ENCODE assay signal across 10 cellular contexts in the genomic region with DNA sequence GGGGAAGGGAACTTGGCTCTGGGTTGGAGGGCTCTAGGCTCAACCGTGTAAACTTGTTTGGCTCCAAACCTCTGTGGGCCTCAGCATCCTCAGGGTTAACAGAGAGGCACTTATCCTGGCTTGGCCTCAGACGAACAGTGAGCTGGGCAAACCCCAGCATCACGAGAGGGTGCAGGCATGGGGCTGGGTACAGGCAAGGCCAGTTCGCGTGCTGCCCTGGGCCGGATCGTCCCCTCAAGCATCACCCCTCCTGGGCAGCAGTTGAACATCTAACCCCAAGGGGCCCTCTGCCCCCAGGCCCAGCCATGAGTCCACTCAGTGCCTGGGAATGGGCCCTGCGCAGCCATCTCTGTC. TPM values are rescaled to one million over a fixed set of nuclear protein-coding genes. Genes with fewer than 3 reads are reported as not detected.
DNase-seq lines count a peak whose midpoint lies in the region; ATAC-seq and TF ChIP-seq lines count a peak whose summit lies in the region.
"Had no signal": no experiment of that assay in that cellular context is flagged by ENCODE, and none has a peak within 500 bp of the region (broad histone marks: within the 10 kb centered on the region; RNA-seq: fewer than 3 reads in every experiment).

No MANE protein-coding gene starts in this region.

- H3K27ac Mint-ChIP-seq in neural crest cell (ENCODE audit: unreplicated experiment): no peak overlapping the region

- peaks cover 42% of the 10 kb centered on the region for H3K4me1 Mint-ChIP-seq in neural crest cell

- H3K36me3 ChIP-seq in MG63: peaks cover 50% of the 10 kb centered on the region

- no peak for TF ChIP-seq CTCF in AG04450 (IDR thresholded peaks at IDR 0.05; ENCODE audit: low read depth, low read length)
- TF ChIP-seq CTCF in coronary artery (IDR thresholded peaks at IDR 0.05): no peak
- TF ChIP-seq CTCF in neural crest cell (conservative IDR thresholded peaks at IDR 0.05): no peak

- CTCF ChIA-PET in AG04450 (lab: Charles Lee): interaction anchor here (1.0 to 1.9 kb wide), 2 partner anchors 12 to 16 kb away, joined by 5 to 17 read pairs; no protein-coding TSS in a partner anchor

- H3K27me3 ChIP-seq in AG04450 (ENCODE audit: control insufficient read depth, insufficient read depth, low read length) (no peaks in the 10 kb centered on the region), MG63 (no peaks in the 10 kb centered on the region)

- peaks cover 26% of the 10 kb centered on the region for H3K27me3 Mint-ChIP-seq in neural crest cell (ENCODE audit: low read depth)

- no peak for DNase-seq in AG04450 (ENCODE audit: low read depth, low spot score)
- no peak for DNase-seq in MG63
- DNase-seq in coronary artery (ENCODE audit: low spot score): no peak
- no peak for DNase-seq in neural crest cell (ENCODE audit: low read depth, low spot score)
- DNase-seq in NCI-H187 treated with DMSO at 0.1 percent for 48 hours (lab: John Stamatoyannopoulos, UW): no peak
- no peak for DNase-seq in HPDE6-E6E7 (ENCODE audit: extremely low spot score)
- DNase-seq in SHP77 (lab: John Stamatoyannopoulos, UW): no peak
- DNase-seq: NCI-H2227 treated with DMSO at 0.1 percent for 48 hours; stimulated activated CD8-positive, alpha-beta memory T cell treated with anti-CD3 and anti-CD28 coated beads, Interleukin-4, amount 100 ng/mL, for 48 hours had no signal

- peak overlapping the region; percentile 47 for H3K27ac ChIP-seq in AG04450 (ENCODE audit: low read depth, low read length)
- peak overlapping the region; percentile 98 to 100 for H3K27ac ChIP-seq in coronary artery

- H3K9me3 ChIP-seq in AG04450 (ENCODE audit: control insufficient read depth, insufficient read depth, low read length): no peaks in the 10 kb centered on the region
- no peaks in the 10 kb centered on the region for H3K9me3 ChIP-seq in MG63

- H3K4me3 ChIP-seq in AG04450 (ENCODE audit: low read depth, low read length): peak overlapping the region; percentile 65
- H3K4me3 ChIP-seq in MG63: peak overlapping the region; percentile 64
- peak overlapping the region; percentile 98 for H3K4me3 ChIP-seq in coronary artery

- ATAC-seq in HG03342 (IDR thresholded peaks at IDR 0.05; ENCODE audit: unreplicated experiment): no peak

- H3K9me3 Mint-ChIP-seq in neural crest cell: no peaks in the 10 kb centered on the region

- H3K4me3 Mint-ChIP-seq in neural crest cell: peak overlapping the region; percentile 81

- H3K36me3 Mint-ChIP-seq in neural crest cell (ENCODE audit: low read depth): peaks cover 5% of the 10 kb centered on the region

- POLR2A ChIA-PET in AG04450 (lab: Yijun Ruan, JAX): interaction anchor here (1.1 to 1.2 kb wide), 2 partner anchors 16 to 37 kb away, joined by 3 read pairs; no protein-coding TSS in a partner anchor

RNA-seq across cellular contexts. Expression of gene EHBP1L1, which starts 1.9 kb away (rescaled TPM):
- 11.3 and 15.2 TPM in 2 replicates for polyA plus RNA-seq in AG04450 (2011; rRNA removed)
- 11.4 and 14.3 TPM in 2 replicates for polyA minus RNA-seq in AG04450 (2011; rRNA and poly(A)+ RNA removed)
- total RNA-seq in MG63 (2014; rRNA removed; shearing (Covaris generic); ENCODE audit: low replicate concordance): 30.8 and 65.1 TPM in 2 replicates
- 13.6 and 15.3 TPM in 2 replicates for total RNA-seq in neural crest cell

RNA-seq across cellular contexts. Expression of gene FAM89B, which starts 5.4 kb away (rescaled TPM):
- 28.8 and 40.8 TPM in 2 replicates for polyA plus RNA-seq in AG04450 (2011; rRNA removed)
- 16.5 and 25.0 TPM in 2 replicates for polyA minus RNA-seq in AG04450 (2011; rRNA and poly(A)+ RNA removed)
- 45.5 and 66.6 TPM in 2 replicates for total RNA-seq in MG63 (2014; rRNA removed; shearing (Covaris generic); ENCODE audit: low replicate concordance)
- 82.4 and 86.3 TPM in 2 replicates for total RNA-seq in neural crest cell

RNA-seq across cellular contexts. Expression of gene ZNRD2, which starts 7.5 kb away (rescaled TPM):
- polyA plus RNA-seq in AG04450 (2011; rRNA removed): 23.5 and 44.3 TPM in 2 replicates
- polyA minus RNA-seq in AG04450 (2011; rRNA and poly(A)+ RNA removed): 6.1 and 6.3 TPM in 2 replicates
- total RNA-seq in MG63 (2014; rRNA removed; shearing (Covaris generic); ENCODE audit: low replicate concordance): 51.1 and 90.7 TPM in 2 replicates
- 32.2 and 33.2 TPM in 2 replicates for total RNA-seq in neural crest cell

RNA-seq across cellular contexts. Expression of gene KCNK7, which starts 17.9 kb away (rescaled TPM):
- polyA plus RNA-seq in AG04450 (2011; rRNA removed): 0.17 TPM in 1 of 2 replicates, not detected in the other
- not detected in 2 replicates for polyA minus RNA-seq in AG04450 (2011; rRNA and poly(A)+ RNA removed)
- not detected in 2 replicates for total RNA-seq in MG63 (2014; rRNA removed; shearing (Covaris generic); ENCODE audit: low replicate concordance)
- 1.0 and 1.1 TPM in 2 replicates for total RNA-seq in neural crest cell

RNA-seq across cellular contexts. Expression of gene LTBP3, which starts 19.6 kb away (rescaled TPM):
- 25.3 and 49.2 TPM in 2 replicates for polyA plus RNA-seq in AG04450 (2011; rRNA removed)
- polyA minus RNA-seq in AG04450 (2011; rRNA and poly(A)+ RNA removed): 17.7 and 25.7 TPM in 2 replicates
- total RNA-seq in MG63 (2014; rRNA removed; shearing (Covaris generic); ENCODE audit: low replicate concordance): 109 and 124 TPM in 2 replicates
- total RNA-seq in neural crest cell: 21.0 and 22.5 TPM in 2 replicates
